20 cellular contexts compared by ENCODE assay signal in genomic region chr20:59810376-59811187, GRCh38.
DNase-seq lines count a peak whose midpoint lies in the region; ATAC-seq, FAIRE-seq and TF ChIP-seq lines count a peak whose summit lies in the region.
"Had no signal": no experiment of that assay in that cellular context is flagged by ENCODE, and none has a peak within 500 bp of the region (broad histone marks: within the 10 kb centered on the region; RNA-seq: fewer than 3 reads in every experiment).

No MANE protein-coding gene starts in this region.

- H3K4me3 ChIP-seq in HepG2 (replicated peaks in 1 of 3; ENCODE audit: insufficient read depth in 1 of 3, low read depth in 2 of 3, low read length in 3 of 3) (no peak overlapping the region), right lobe of liver (no peak overlapping the region), NT2/D1 (ENCODE audit: insufficient read length, low read depth) (no peak overlapping the region), lung (no peak overlapping the region), vagina (no peak overlapping the region)
- H3K4me3 ChIP-seq: cardiac muscle cell, pancreas, skin epidermis had no signal

- H3K27ac ChIP-seq in HepG2 (ENCODE audit: extremely low read length, insufficient read depth, low read length) (no peak overlapping the region), right lobe of liver (no peak overlapping the region), lung (ENCODE audit: low read depth in 1 of 2, low read length in 1 of 2) (no peak overlapping the region), vagina (no peak overlapping the region)
- H3K27ac ChIP-seq: cardiac muscle cell, pancreas, skin epidermis, WERI-Rb-1 had no signal

- no peaks in the 10 kb centered on the region for H3K79me2 ChIP-seq in HepG2 (ENCODE audit: insufficient read depth, low read length)

- no peak overlapping the region for H3K27ac Mint-ChIP-seq in activated naive CD8-positive, alpha-beta T cell treated with anti-CD3 and anti-CD28 coated beads, Interleukin-2, amount 50 U/mL, for 24 hours
- H3K27ac Mint-ChIP-seq: T-helper 17 cell had no signal

- no peaks in the 10 kb centered on the region for H3K4me1 ChIP-seq in HepG2 (ENCODE audit: insufficient read depth, low read length)
- H3K4me1 ChIP-seq in right lobe of liver, result no peaks in the 10 kb centered on the region
- H3K4me1 ChIP-seq in NT2/D1 (ENCODE audit: insufficient read depth, insufficient read length), result peaks cover 12% of the 10 kb centered on the region
- H3K4me1 ChIP-seq in lung (ENCODE audit: control insufficient read depth in 2 of 2, insufficient read depth in 2 of 2, low read length in 2 of 2), result no peaks in the 10 kb centered on the region
- H3K4me1 ChIP-seq in vagina, result no peaks in the 10 kb centered on the region
- H3K4me1 ChIP-seq: pancreas had no signal

- H3K4me1 Mint-ChIP-seq in activated naive CD8-positive, alpha-beta T cell treated with anti-CD3 and anti-CD28 coated beads, Interleukin-2, amount 50 U/mL, for 24 hours, result no peaks in the 10 kb centered on the region

- CTCF ChIA-PET in HepG2 (lab: Yijun Ruan, JAX; ENCODE audit: low intra/inter-chr PET ratio, low total read pairs), result no interaction called here

- H3K4me2 ChIP-seq in HepG2 (ENCODE audit: low read depth, low read length), result no peak overlapping the region

- H3K36me3 ChIP-seq in HepG2 (replicated peaks in 1 of 2; ENCODE audit: control insufficient read depth in 1 of 2, insufficient read depth in 2 of 2, low read length in 2 of 2) (no peaks in the 10 kb centered on the region), right lobe of liver (no peaks in the 10 kb centered on the region), NT2/D1 (ENCODE audit: insufficient read depth, insufficient read length, low read length) (no peaks in the 10 kb centered on the region), lung (ENCODE audit: control insufficient read depth in 2 of 2, insufficient read depth in 2 of 2, low read length in 2 of 2) (no peaks in the 10 kb centered on the region), vagina (no peaks in the 10 kb centered on the region)
- H3K36me3 ChIP-seq: cardiac muscle cell, pancreas, WERI-Rb-1 had no signal

- H3K27me3 ChIP-seq in HepG2 (ENCODE audit: control insufficient read depth in 1 of 2, insufficient read depth in 2 of 2, low read length in 2 of 2), result peaks cover 9 to 86% of the 10 kb centered on the region in 2 experiments
- H3K27me3 ChIP-seq in right lobe of liver, result no peaks in the 10 kb centered on the region
- peaks cover 3% of the 10 kb centered on the region for H3K27me3 ChIP-seq in NT2/D1 (ENCODE audit: insufficient read depth, insufficient read length)
- H3K27me3 ChIP-seq in lung (ENCODE audit: control insufficient read depth, insufficient read depth), result no peaks in the 10 kb centered on the region
- H3K27me3 ChIP-seq in vagina, result no peaks in the 10 kb centered on the region
- H3K27me3 ChIP-seq: cardiac muscle cell, pancreas had no signal

- 9% methylated on average over 16 of the region's 16 CpGs for WGBS in HepG2 (ENCODE audit: low lambda C conversion rate)
- WGBS in right lobe of liver (ENCODE audit: insufficient coverage, low coverage, low lambda C conversion rate, missing lambda C conversion rate), result 62% methylated on average over 14 of the region's 16 CpGs
- 83% methylated on average over 16 of the region's 16 CpGs for WGBS in lung, 2 donors

- no peaks in the 10 kb centered on the region for H3K36me3 Mint-ChIP-seq in activated naive CD8-positive, alpha-beta T cell treated with anti-CD3 and anti-CD28 coated beads, Interleukin-2, amount 50 U/mL, for 24 hours (ENCODE audit: low read depth)

- FAIRE-seq in HepG2 (lab: Jason Lieb, UNC), result no peak
- FAIRE-seq: GM12891, pancreas had no signal

- H3K9me3 ChIP-seq in HepG2 (ENCODE audit: low read length) (no peaks in the 10 kb centered on the region), right lobe of liver (no peaks in the 10 kb centered on the region), NT2/D1 (ENCODE audit: insufficient read depth, low read length) (no peaks in the 10 kb centered on the region), lung (ENCODE audit: control insufficient read depth in 2 of 2, insufficient read depth in 1 of 2, low read length in 1 of 2) (no peaks in the 10 kb centered on the region), vagina (no peaks in the 10 kb centered on the region)
- H3K9me3 ChIP-seq: pancreas had no signal

- H4K20me1 ChIP-seq in HepG2 (ENCODE audit: insufficient read depth, low read length), result no peaks in the 10 kb centered on the region

- no peak for ATAC-seq in HepG2
- no peak for ATAC-seq in right lobe of liver
- ATAC-seq in lung (ENCODE audit: insufficient read depth, low FRiP score), result no peak
- ATAC-seq in activated naive CD8-positive, alpha-beta T cell treated with anti-CD3 and anti-CD28 coated beads, Interleukin-2, amount 50 U/mL, for 24 hours, result no peak
- ATAC-seq: pancreas, T-helper 17 cell had no signal

- H3K9me3 Mint-ChIP-seq in activated naive CD8-positive, alpha-beta T cell treated with anti-CD3 and anti-CD28 coated beads, Interleukin-2, amount 50 U/mL, for 24 hours, result no peaks in the 10 kb centered on the region

- TF ChIP-seq RAD21 in HepG2 (CRISPR knock-in tag; IDR thresholded peaks at IDR 0.05), result no peak

- H2AFZ ChIP-seq in HepG2 (ENCODE audit: low read length), result no peak overlapping the region

- TF ChIP-seq EP300 in HepG2 (IDR thresholded peaks at IDR 0.05; ENCODE audit: low read depth in 2 of 2, low read length in 2 of 2) (no peak), HepG2 (CRISPR knock-in tag; IDR thresholded peaks at IDR 0.05; ENCODE audit: borderline replicate concordance) (no peak)

- H3K9ac ChIP-seq in HepG2 (ENCODE audit: insufficient read depth, low read depth, low read length) (no peak overlapping the region), NT2/D1 (ENCODE audit: insufficient read length, low read depth) (no peak overlapping the region)

- no peak for TF ChIP-seq POLR2A in HepG2 (IDR thresholded peaks at IDR 0.05; ENCODE audit: insufficient read depth in 1 of 2, low read depth in 2 of 2, low read length in 2 of 2)
- no peak for TF ChIP-seq POLR2A in right lobe of liver (IDR thresholded peaks at IDR 0.05)
- no peak for TF ChIP-seq POLR2A in vagina (IDR thresholded peaks at IDR 0.05)

- in situ Hi-C loops in HepG2 (cut with HindIII; ENCODE audit: extremely low pct_ligation_motif_present, low pct_unique_long_range_greater_than_20kb), result no loop called here

- POLR2A ChIA-PET in HepG2 (lab: Yijun Ruan, JAX), result no interaction called here

- intact Hi-C loops in HepG2 (cut with micrococcal nuclease; ENCODE audit: unreplicated experiment) (no loop called here), right lobe of liver (cut with DNase I) (no loop called here), vagina (cut with DNase I) (no loop called here)

- TF ChIP-seq CTCF in HepG2 (CRISPR knock-in tag; IDR thresholded peaks at IDR 0.05) (no peak), right lobe of liver (IDR thresholded peaks at IDR 0.05) (no peak), lung (IDR thresholded peaks at IDR 0.05; ENCODE audit: control extremely low read depth, extremely low read depth) (no peak), vagina (IDR thresholded peaks at IDR 0.05) (no peak)

- H3K27me3 Mint-ChIP-seq in activated naive CD8-positive, alpha-beta T cell treated with anti-CD3 and anti-CD28 coated beads, Interleukin-2, amount 50 U/mL, for 24 hours, result no peaks in the 10 kb centered on the region

- H3K4me3 Mint-ChIP-seq in activated naive CD8-positive, alpha-beta T cell treated with anti-CD3 and anti-CD28 coated beads, Interleukin-2, amount 50 U/mL, for 24 hours, result no peak overlapping the region
- H3K4me3 Mint-ChIP-seq: T-helper 17 cell had no signal

- DNase-seq in HepG2 (ENCODE audit: low spot score) (no peak), right lobe of liver (no peak), NT2/D1 (ENCODE audit: low read depth, low spot score) (peak; percentile 68), lung (ENCODE audit: low spot score) (peak; percentile 26), vagina (ENCODE audit: extremely low spot score in 2 of 2) (peak; percentile 64 to 65), SHP77 treated with DMSO at 0.1 percent for 48 hours (lab: John Stamatoyannopoulos, UW) (no peak), DMS153 (lab: John Stamatoyannopoulos, UW) (no peak)
- no peak for DNase-seq in activated naive CD8-positive, alpha-beta T cell treated with anti-CD3 and anti-CD28 coated beads, Interleukin-2, amount 50 U/mL, for 24 hours
- DNase-seq: effector CD8-positive, alpha-beta T cell; GDM1; glutamatergic neuron; NCI-H1105; NCI-H345; stimulated activated CD4-positive, alpha-beta T cell treated with anti-CD3 and anti-CD28 coated beads, Interleukin-4, amount 100 ng/mL, for 4 hours; T-helper 17 cell; WERI-Rb-1 had no signal

- no TSS peak for BruUV-seq in HepG2 (replicated peaks; lab: Mats Ljungman, UMichigan)

TF ChIP-seq in HepG2, 621 proteins besides CTCF, POLR2A, EP300 and RAD21:
- TF ChIP-seq BRD4 (CRISPR knock-in tag; IDR thresholded peaks at IDR 0.05) (no peak), ZBTB1 (CRISPR knock-in tag; IDR thresholded peaks at IDR 0.05; ENCODE audit: borderline replicate concordance) (no peak), ZMAT3 (CRISPR knock-in tag; conservative IDR thresholded peaks at IDR 0.05) (no peak), RFX1 (IDR thresholded peaks at IDR 0.05) (peak; percentile 42; the same call in 1 of the 2 replicates), PHF20 (CRISPR knock-in tag; IDR thresholded peaks at IDR 0.05) (no peak), ZSCAN5A (CRISPR knock-in tag; IDR thresholded peaks at IDR 0.05; ENCODE audit: borderline replicate concordance) (no peak), RFX3 (CRISPR knock-in tag; IDR thresholded peaks at IDR 0.05) (no peak), ZNF451 (CRISPR knock-in tag; IDR thresholded peaks at IDR 0.05) (no peak), RFX5 (IDR thresholded peaks at IDR 0.05; ENCODE audit: low read depth, low read length) (0 out of 2 replicates have a peak, but pooled peaks have one; percentile 20), THYN1 (CRISPR knock-in tag; IDR thresholded peaks at IDR 0.05; ENCODE audit: borderline replicate concordance, low read depth) (no peak), NKX3-1 (CRISPR knock-in tag; IDR thresholded peaks at IDR 0.05) (no peak)

Comparison
In these comparisons a context has a peak if more than half of its experiments do, and no peak if none do; other contexts are left out.
1. DNase-seq: peak in NT2/D1 (single experiment), lung (single experiment) and vagina (2 of 2); none in HepG2 (single experiment), right lobe of liver (0 of 3), SHP77 treated with DMSO at 0.1 percent for 48 hours (single experiment), DMS153 (single experiment) and activated naive CD8-positive, alpha-beta T cell treated with anti-CD3 and anti-CD28 coated beads, Interleukin-2, amount 50 U/mL, for 24 hours (single experiment).